Comparison of ENCODE assay signal across 9 cellular contexts in genomic region chr3:42191443-42191747, GRCh38.
DNase-seq lines count a peak whose midpoint lies in the region; ATAC-seq and TF ChIP-seq lines count a peak whose summit lies in the region.
"Had no signal": no experiment of that assay in that cellular context is flagged by ENCODE, and none has a peak within 500 bp of the region (broad histone marks: within the 10 kb centered on the region; RNA-seq: fewer than 3 reads in every experiment).

No MANE protein-coding gene starts in this region.

- H3F3A ChIP-seq in DOHH2 (ENCODE audit: control insufficient read depth, insufficient read depth) = peaks cover 42% of the 10 kb centered on the region

- H3K9me3 ChIP-seq in DOHH2 (ENCODE audit: control insufficient read depth, insufficient read depth, low read length) = no peaks in the 10 kb centered on the region
- H3K9me3 ChIP-seq: ascending aorta had no signal

- peaks cover 67% of the 10 kb centered on the region for H3K4me1 Mint-ChIP-seq in activated CD8-positive, alpha-beta T cell treated with anti-CD3 and anti-CD28 coated beads, Interleukin-2, amount 10 ng/mL, durations not matched to agents 7 days and 5 days (ENCODE audit: low read depth)

- no peaks in the 10 kb centered on the region for H3K27me3 ChIP-seq in DOHH2 (ENCODE audit: control insufficient read depth, low read length)
- H3K27me3 ChIP-seq: ascending aorta had no signal

- H3K4me3 Mint-ChIP-seq in activated CD8-positive, alpha-beta T cell treated with anti-CD3 and anti-CD28 coated beads, Interleukin-2, amount 10 ng/mL, durations not matched to agents 7 days and 5 days = no peak overlapping the region

- no peaks in the 10 kb centered on the region for H3K27me3 Mint-ChIP-seq in activated CD8-positive, alpha-beta T cell treated with anti-CD3 and anti-CD28 coated beads, Interleukin-2, amount 10 ng/mL, durations not matched to agents 7 days and 5 days (ENCODE audit: low read depth)

- peak overlapping the region; percentile 79 for H3K27ac ChIP-seq in DOHH2 (ENCODE audit: low read depth, low read length)
- H3K27ac ChIP-seq: ascending aorta, SK-N-MC had no signal

- peaks cover 39% of the 10 kb centered on the region for H3K36me3 Mint-ChIP-seq in activated CD8-positive, alpha-beta T cell treated with anti-CD3 and anti-CD28 coated beads, Interleukin-2, amount 10 ng/mL, durations not matched to agents 7 days and 5 days (ENCODE audit: low read depth)

- peaks cover 36% of the 10 kb centered on the region for H3K79me2 ChIP-seq in DOHH2 (ENCODE audit: control insufficient read depth, low read length)

- H3K4me3 ChIP-seq in DOHH2 (ENCODE audit: low read length) (peak overlapping the region; percentile 18), NB4 (ENCODE audit: low read depth, low read length) (no peak overlapping the region)
- H3K4me3 ChIP-seq: ascending aorta, SK-N-MC had no signal

- H3K4me1 ChIP-seq in DOHH2 (ENCODE audit: control insufficient read depth, low read length) = peaks cover 73% of the 10 kb centered on the region
- H3K4me1 ChIP-seq: ascending aorta had no signal

- ATAC-seq in activated CD8-positive, alpha-beta T cell treated with anti-CD3 and anti-CD28 coated beads, Interleukin-2, amount 10 ng/mL, durations not matched to agents 7 days and 5 days = peak; percentile 49
- ATAC-seq in omental fat pad (ENCODE audit: low FRiP score) (peak; percentile 21), HG02798 (IDR thresholded peaks at IDR 0.05; ENCODE audit: poor library complexity, unreplicated experiment) (no peak), GM21515 (IDR thresholded peaks at IDR 0.05; ENCODE audit: unreplicated experiment) (no peak)

- H3K36me3 ChIP-seq in DOHH2 (ENCODE audit: control insufficient read depth, low read length) = peaks cover 88% of the 10 kb centered on the region

- peak overlapping the region; percentile 58 for H3K4me2 ChIP-seq in DOHH2 (ENCODE audit: low read length)

- TF ChIP-seq POLR2A in NB4 (IDR thresholded peaks at IDR 0.05; ENCODE audit: extremely low read depth, insufficient read length) = no peak

- peak; percentile 55 for TF ChIP-seq CTCF in DOHH2 (IDR thresholded peaks at IDR 0.05; ENCODE audit: low read depth, low read length, poor library complexity, severe bottlenecking)
- TF ChIP-seq CTCF in NB4 (IDR thresholded peaks at IDR 0.05; ENCODE audit: low read depth, low read length) = no peak
- TF ChIP-seq CTCF in omental fat pad (IDR thresholded peaks at IDR 0.05) = no peak

- H3K9me3 Mint-ChIP-seq in activated CD8-positive, alpha-beta T cell treated with anti-CD3 and anti-CD28 coated beads, Interleukin-2, amount 10 ng/mL, durations not matched to agents 7 days and 5 days (ENCODE audit: insufficient read depth) = no peaks in the 10 kb centered on the region

- DNase-seq in NB4 (ENCODE audit: low read depth) (peak; percentile 10), omental fat pad (ENCODE audit: low spot score) (no peak), SIG-M5 (lab: John Stamatoyannopoulos, UW) (no peak)
- DNase-seq in activated CD8-positive, alpha-beta T cell treated with anti-CD3 and anti-CD28 coated beads, Interleukin-2, amount 10 ng/mL, durations not matched to agents 7 days and 5 days = no peak

- POLR2A ChIA-PET in activated CD8-positive, alpha-beta T cell treated with anti-CD3 and anti-CD28 coated beads, Interleukin-2, amount 10 ng/mL, durations not matched to agents 7 days and 5 days (lab: Charles Lee) = no interaction called here

- no peaks in the 10 kb centered on the region for H3K9me2 ChIP-seq in DOHH2 (replicated peaks; ENCODE audit: control insufficient read depth, low read length)

- H3K27ac Mint-ChIP-seq in activated CD8-positive, alpha-beta T cell treated with anti-CD3 and anti-CD28 coated beads, Interleukin-2, amount 10 ng/mL, durations not matched to agents 7 days and 5 days = peak overlapping the region; percentile 71

- CTCF ChIA-PET in activated CD8-positive, alpha-beta T cell treated with anti-CD3 and anti-CD28 coated beads, Interleukin-2, amount 10 ng/mL, durations not matched to agents 7 days and 5 days (lab: Charles Lee) = interaction anchor here (0.6 to 5.6 kb wide), 53 partner anchors 9 to 1504 kb away, joined by 3 to 84 read pairs (median 4); partner anchors contain the start of gene ULK4

- no peaks in the 10 kb centered on the region for H4K20me1 ChIP-seq in DOHH2 (ENCODE audit: control insufficient read depth, insufficient read depth, low read depth, low read length)

Comparison
In these comparisons a context has a peak if more than half of its experiments do, and no peak if none do; other contexts are left out.
1. ATAC-seq: peak in activated CD8-positive, alpha-beta T cell treated with anti-CD3 and anti-CD28 coated beads, Interleukin-2, amount 10 ng/mL, durations not matched to agents 7 days and 5 days (single experiment) and omental fat pad (single experiment); none in HG02798 (single experiment) and GM21515 (single experiment).